9 cellular contexts compared by ENCODE assay signal in genomic region chr1:109718495-109718894, GRCh38. TPM values are rescaled to one million over a fixed set of nuclear protein-coding genes. Genes with fewer than 3 reads are reported as not detected.
A peak's percentile ranks its signal among the peaks of the same experiment; 100 is the strongest.
DNase-seq lines count a peak whose midpoint lies in the region; ATAC-seq and TF ChIP-seq lines count a peak whose summit lies in the region.
"Had no signal": no experiment of that assay in that cellular context is flagged by ENCODE, and none has a peak within 500 bp of the region (broad histone marks: within the 10 kb centered on the region; RNA-seq: fewer than 3 reads in every experiment).

No MANE protein-coding gene starts in this region.

- no peak for TF ChIP-seq POLR2A in breast epithelium (IDR thresholded peaks at IDR 0.05)

- H3K9me3 Mint-ChIP-seq in MCF 10A (ENCODE audit: unreplicated experiment) = no peaks in the 10 kb centered on the region
- peaks cover 1% of the 10 kb centered on the region for H3K9me3 Mint-ChIP-seq in endodermal cell
- no peaks in the 10 kb centered on the region for H3K9me3 Mint-ChIP-seq in stimulated activated naive CD8-positive, alpha-beta T cell treated with anti-CD3 and anti-CD28 coated beads, Interleukin-15, amount 100 ng/mL, for 72 hours
- H3K9me3 Mint-ChIP-seq: natural killer cell, T-cell had no signal

- peak overlapping the region; percentile 27 for H3K27ac Mint-ChIP-seq in MCF 10A (ENCODE audit: low read depth, unreplicated experiment)
- H3K27ac Mint-ChIP-seq in endodermal cell = no peak overlapping the region
- H3K27ac Mint-ChIP-seq in stimulated activated naive CD8-positive, alpha-beta T cell treated with anti-CD3 and anti-CD28 coated beads, Interleukin-15, amount 100 ng/mL, for 72 hours = no peak overlapping the region
- H3K27ac Mint-ChIP-seq: natural killer cell, T-cell had no signal

- H3K9ac ChIP-seq in endodermal cell (ENCODE audit: extremely low read depth, low read length, poor library complexity, severe bottlenecking) = no peak overlapping the region

- intact Hi-C loops in MCF 10A (cut with micrococcal nuclease) = loop anchor here (5.0 kb wide), 1 partner anchor 54 kb away; no protein-coding TSS in a partner anchor
- intact Hi-C loops in breast epithelium (cut with DNase I; ENCODE audit: low total_unique reads) = no loop called here
- intact Hi-C loops in upper lobe of right lung (cut with DNase I) = no loop called here

- TF ChIP-seq CTCF in MCF 10A (IDR thresholded peaks at IDR 0.05; ENCODE audit: unreplicated experiment) (no peak), breast epithelium (IDR thresholded peaks at IDR 0.05) (no peak), endodermal cell (conservative IDR thresholded peaks at IDR 0.05) (peak; percentile 50), upper lobe of right lung (IDR thresholded peaks at IDR 0.05) (no peak)

- no peak overlapping the region for H3K4me3 ChIP-seq in breast epithelium
- no peak overlapping the region for H3K4me3 ChIP-seq in endodermal cell (ENCODE audit: low read length)
- H3K4me3 ChIP-seq in upper lobe of right lung = no peak overlapping the region

- H3K4me1 ChIP-seq in breast epithelium (no peaks in the 10 kb centered on the region), endodermal cell (ENCODE audit: control insufficient read depth, insufficient read depth, low read length) (no peaks in the 10 kb centered on the region), upper lobe of right lung (no peaks in the 10 kb centered on the region)

- CTCF ChIA-PET in MCF 10A (lab: Yijun Ruan, JAX) = interaction anchor here (0.6 to 3.3 kb wide), 7 partner anchors 22 to 257 kb away, joined by 3 to 18 read pairs (median 3); no protein-coding TSS in a partner anchor

- ATAC-seq in upper lobe of right lung = peak; percentile 28
- no peak for ATAC-seq in stimulated activated naive CD8-positive, alpha-beta T cell treated with anti-CD3 and anti-CD28 coated beads, Interleukin-15, amount 100 ng/mL, for 72 hours
- ATAC-seq: natural killer cell, T-cell had no signal

- H3K27me3 ChIP-seq in breast epithelium = no peaks in the 10 kb centered on the region
- H3K27me3 ChIP-seq in endodermal cell (ENCODE audit: control insufficient read depth, insufficient read depth, low read length, poor library complexity, severe bottlenecking) = no peaks in the 10 kb centered on the region
- H3K27me3 ChIP-seq in upper lobe of right lung = no peaks in the 10 kb centered on the region

- BruUV-seq in MCF 10A (replicated peaks; lab: Mats Ljungman, UMichigan) = no TSS peak

- H3K27ac ChIP-seq in breast epithelium (no peak overlapping the region), endodermal cell (ENCODE audit: low read depth, low read length) (no peak overlapping the region), upper lobe of right lung (no peak overlapping the region)

- H3K36me3 Mint-ChIP-seq in MCF 10A (ENCODE audit: insufficient read depth, unreplicated experiment) = no peaks in the 10 kb centered on the region
- no peaks in the 10 kb centered on the region for H3K36me3 Mint-ChIP-seq in endodermal cell (ENCODE audit: low read depth)
- H3K36me3 Mint-ChIP-seq: natural killer cell, T-cell had no signal

- no peaks in the 10 kb centered on the region for H3K36me3 ChIP-seq in breast epithelium
- H3K36me3 ChIP-seq in endodermal cell (ENCODE audit: control insufficient read depth, insufficient read depth, low read length) = no peaks in the 10 kb centered on the region
- no peaks in the 10 kb centered on the region for H3K36me3 ChIP-seq in upper lobe of right lung

- H3K27me3 Mint-ChIP-seq in MCF 10A (ENCODE audit: insufficient read depth, unreplicated experiment) (no peaks in the 10 kb centered on the region), endodermal cell (ENCODE audit: insufficient read depth) (peaks cover 5% of the 10 kb centered on the region)
- H3K27me3 Mint-ChIP-seq in stimulated activated naive CD8-positive, alpha-beta T cell treated with anti-CD3 and anti-CD28 coated beads, Interleukin-15, amount 100 ng/mL, for 72 hours = peaks cover 23% of the 10 kb centered on the region

- no peaks in the 10 kb centered on the region for H3K9me3 ChIP-seq in breast epithelium
- peaks cover 8% of the 10 kb centered on the region for H3K9me3 ChIP-seq in endodermal cell (ENCODE audit: control insufficient read depth, low read length)
- no peaks in the 10 kb centered on the region for H3K9me3 ChIP-seq in upper lobe of right lung

- POLR2A ChIA-PET in MCF 10A (lab: Yijun Ruan, JAX) = interaction anchor here (0.7 kb wide), 1 partner anchor 40 kb away, joined by 3 read pairs; no protein-coding TSS in a partner anchor

- DNase-seq in MCF 10A (ENCODE audit: unreplicated experiment) (peak; percentile 13), breast epithelium (ENCODE audit: low spot score in 2 of 2) (no peak), endodermal cell (peak; percentile 48), upper lobe of right lung (no peak)
- no peak for DNase-seq in stimulated activated naive CD8-positive, alpha-beta T cell treated with anti-CD3 and anti-CD28 coated beads, Interleukin-15, amount 100 ng/mL, for 72 hours
- no peak for DNase-seq in activated CD4-positive, CD25-positive, alpha-beta regulatory T cell (lab: John Stamatoyannopoulos, UW)
- DNase-seq: natural killer cell, T-cell had no signal

- H3K4me3 Mint-ChIP-seq in MCF 10A (ENCODE audit: unreplicated experiment) (no peak overlapping the region), endodermal cell (no peak overlapping the region)
- H3K4me3 Mint-ChIP-seq in stimulated activated naive CD8-positive, alpha-beta T cell treated with anti-CD3 and anti-CD28 coated beads, Interleukin-15, amount 100 ng/mL, for 72 hours = no peak overlapping the region
- H3K4me3 Mint-ChIP-seq: natural killer cell, T-cell had no signal

- H3K4me1 Mint-ChIP-seq in MCF 10A (ENCODE audit: insufficient read depth, unreplicated experiment) (peaks cover 20% of the 10 kb centered on the region), endodermal cell (peaks cover 3% of the 10 kb centered on the region)
- peaks cover 5% of the 10 kb centered on the region for H3K4me1 Mint-ChIP-seq in stimulated activated naive CD8-positive, alpha-beta T cell treated with anti-CD3 and anti-CD28 coated beads, Interleukin-15, amount 100 ng/mL, for 72 hours
- H3K4me1 Mint-ChIP-seq: natural killer cell, T-cell had no signal

- WGBS in endodermal cell (ENCODE audit: insufficient coverage in 1 of 2, insufficient read length in 1 of 2), 2 experiments = 82 to 90% methylated on average over 2 of the region's 2 CpGs

RNA-seq across cellular contexts. Expression of gene GSTM5, which starts 6.4 kb away (rescaled TPM):
- total RNA-seq in MCF 10A (2022) (not detected in 2 replicates), breast epithelium (1 to 10 TPM; 1.8 to 4.6 (median 3.6) TPM), endodermal cell (under 1 TPM; 0.13 to 0.70 TPM), upper lobe of right lung (18.1 TPM)
- polyA plus RNA-seq in endodermal cell (2013, experiment 1 of 2) = not detected
- not detected for polyA plus RNA-seq in endodermal cell (2013, experiment 2 of 2)

RNA-seq across cellular contexts. Expression of gene GSTM3, which starts 22.3 kb away (rescaled TPM):
- total RNA-seq in MCF 10A (2022) (not detected in 2 replicates), breast epithelium (100 to 1,000 TPM in 2 of 3 donors, 10 to 100 TPM in 1; 40.0 to 226 (median 105) TPM), endodermal cell (10 to 100 TPM in 1 of 2 donors, 1 to 10 TPM in 1; 5.5 to 10.3 TPM), upper lobe of right lung (29.7 TPM)
- 43.1 TPM for polyA plus RNA-seq in endodermal cell (2013, experiment 1 of 2)
- polyA plus RNA-seq in endodermal cell (2013, experiment 2 of 2) = 43.6 TPM

RNA-seq across cellular contexts. Expression of gene GSTM1, which starts 30.9 kb away (rescaled TPM):
- total RNA-seq in MCF 10A (2022) = not detected in 2 replicates
- total RNA-seq in breast epithelium = 10 to 100 TPM in 1 of 3 donors, not detected in 2; 33.8 TPM
- total RNA-seq in endodermal cell = 10 to 100 TPM; 23.0 to 65.6 TPM
- polyA plus RNA-seq in endodermal cell (2013, experiment 1 of 2) = not detected
- not detected for polyA plus RNA-seq in endodermal cell (2013, experiment 2 of 2)
- not detected for total RNA-seq in upper lobe of right lung
- total RNA-seq: fibroblast of lung had no signal

RNA-seq across cellular contexts. Expression of gene EPS8L3, which starts 45.2 kb away (rescaled TPM):
- not detected in 2 replicates for total RNA-seq in MCF 10A (2022)
- total RNA-seq in breast epithelium = 1 to 10 TPM in 1 of 3 donors, not detected in 2; 3.6 TPM
- total RNA-seq in endodermal cell = not detected
- polyA plus RNA-seq in endodermal cell (2013, experiment 1 of 2) = not detected
- polyA plus RNA-seq in endodermal cell (2013, experiment 2 of 2) = not detected
- not detected for total RNA-seq in upper lobe of right lung
- total RNA-seq: fibroblast of lung had no signal
- polyA plus RNA-seq: fibroblast of lung had no signal

RNA-seq across cellular contexts. Expression of gene GSTM2, which starts 50.6 kb away (rescaled TPM):
- total RNA-seq in MCF 10A (2022) = 0.70 and 1.4 TPM in 2 replicates
- 10 to 100 TPM; 47.8 to 93.4 (median 66.5) TPM for total RNA-seq in breast epithelium
- total RNA-seq in endodermal cell = 10 to 100 TPM; 18.4 to 30.3 TPM
- polyA plus RNA-seq in endodermal cell (2013, experiment 1 of 2) = 68.2 TPM
- polyA plus RNA-seq in endodermal cell (2013, experiment 2 of 2) = 52.4 TPM
- 37.3 TPM for total RNA-seq in upper lobe of right lung

Comparison
In these comparisons a context has a peak if more than half of its experiments do, and no peak if none do; other contexts are left out.
1. DNase-seq: peak in MCF 10A (single experiment) and endodermal cell (single experiment); none in breast epithelium (0 of 2), upper lobe of right lung (single experiment), stimulated activated naive CD8-positive, alpha-beta T cell treated with anti-CD3 and anti-CD28 coated beads, Interleukin-15, amount 100 ng/mL, for 72 hours (0 of 2) and activated CD4-positive, CD25-positive, alpha-beta regulatory T cell (0 of 4).